In the genomic region with DNA sequence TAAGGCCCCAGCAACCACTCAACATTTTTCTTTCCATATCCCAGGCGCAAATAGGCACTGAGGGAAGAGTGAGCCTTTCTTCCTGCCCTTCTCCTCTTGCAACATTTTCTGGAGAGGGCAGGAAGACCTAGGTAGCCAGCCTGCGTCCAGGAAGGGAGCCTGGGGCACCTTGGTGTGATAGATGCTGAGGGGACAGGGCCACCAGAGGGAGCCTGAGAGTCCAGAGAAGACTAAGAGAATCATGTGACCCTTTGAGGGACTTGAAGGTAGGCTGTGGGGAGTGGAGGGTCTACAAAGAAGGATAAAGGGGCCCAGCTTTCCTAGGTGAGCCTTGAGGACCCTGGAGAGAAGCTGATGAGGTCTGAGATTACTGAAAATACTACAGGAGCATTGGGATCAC, we compare ENCODE assay signal across 1 cellular context.
TF ChIP-seq lines count a peak whose summit lies in the region.

No MANE protein-coding gene starts in this region.

TF ChIP-seq in K562, 482 proteins besides CTCF, POLR2A, EP300 and RAD21 (continued from another document):
- TF ChIP-seq, protein P1, sequence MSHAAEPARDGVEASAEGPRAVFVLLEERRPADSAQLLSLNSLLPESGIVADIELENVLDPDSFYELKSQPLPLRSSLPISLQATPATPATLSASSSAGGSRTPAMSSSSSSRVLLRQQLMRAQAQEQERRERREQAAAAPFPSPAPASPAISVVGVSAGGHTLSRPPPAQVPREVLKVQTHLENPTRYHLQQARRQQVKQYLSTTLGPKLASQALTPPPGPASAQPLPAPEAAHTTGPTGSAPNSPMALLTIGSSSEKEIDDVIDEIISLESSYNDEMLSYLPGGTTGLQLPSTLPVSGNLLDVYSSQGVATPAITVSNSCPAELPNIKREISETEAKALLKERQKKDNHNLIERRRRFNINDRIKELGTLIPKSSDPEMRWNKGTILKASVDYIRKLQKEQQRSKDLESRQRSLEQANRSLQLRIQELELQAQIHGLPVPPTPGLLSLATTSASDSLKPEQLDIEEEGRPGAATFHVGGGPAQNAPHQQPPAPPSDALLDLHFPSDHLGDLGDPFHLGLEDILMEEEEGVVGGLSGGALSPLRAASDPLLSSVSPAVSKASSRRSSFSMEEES (CRISPR knock-in tag; IDR thresholded peaks at IDR 0.05), result peak; percentile 36; the same call in 1 of the 2 replicates
- TF ChIP-seq, protein P2, sequence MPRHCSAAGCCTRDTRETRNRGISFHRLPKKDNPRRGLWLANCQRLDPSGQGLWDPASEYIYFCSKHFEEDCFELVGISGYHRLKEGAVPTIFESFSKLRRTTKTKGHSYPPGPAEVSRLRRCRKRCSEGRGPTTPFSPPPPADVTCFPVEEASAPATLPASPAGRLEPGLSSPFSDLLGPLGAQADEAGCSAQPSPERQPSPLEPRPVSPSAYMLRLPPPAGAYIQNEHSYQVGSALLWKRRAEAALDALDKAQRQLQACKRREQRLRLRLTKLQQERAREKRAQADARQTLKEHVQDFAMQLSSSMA (CRISPR knock-in tag; IDR thresholded peaks at IDR 0.05), result no peak
- TF ChIP-seq KLF6 (CRISPR knock-in tag; IDR thresholded peaks at IDR 0.05; ENCODE audit: borderline replicate concordance), result no peak
- TF ChIP-seq, protein P3, sequence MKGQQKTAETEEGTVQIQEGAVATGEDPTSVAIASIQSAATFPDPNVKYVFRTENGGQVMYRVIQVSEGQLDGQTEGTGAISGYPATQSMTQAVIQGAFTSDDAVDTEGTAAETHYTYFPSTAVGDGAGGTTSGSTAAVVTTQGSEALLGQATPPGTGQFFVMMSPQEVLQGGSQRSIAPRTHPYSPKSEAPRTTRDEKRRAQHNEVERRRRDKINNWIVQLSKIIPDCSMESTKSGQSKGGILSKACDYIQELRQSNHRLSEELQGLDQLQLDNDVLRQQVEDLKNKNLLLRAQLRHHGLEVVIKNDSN (CRISPR knock-in tag; IDR thresholded peaks at IDR 0.05), result 0 out of 2 replicates have a peak, but pooled peaks have one; percentile 10
- TF ChIP-seq, protein P4, sequence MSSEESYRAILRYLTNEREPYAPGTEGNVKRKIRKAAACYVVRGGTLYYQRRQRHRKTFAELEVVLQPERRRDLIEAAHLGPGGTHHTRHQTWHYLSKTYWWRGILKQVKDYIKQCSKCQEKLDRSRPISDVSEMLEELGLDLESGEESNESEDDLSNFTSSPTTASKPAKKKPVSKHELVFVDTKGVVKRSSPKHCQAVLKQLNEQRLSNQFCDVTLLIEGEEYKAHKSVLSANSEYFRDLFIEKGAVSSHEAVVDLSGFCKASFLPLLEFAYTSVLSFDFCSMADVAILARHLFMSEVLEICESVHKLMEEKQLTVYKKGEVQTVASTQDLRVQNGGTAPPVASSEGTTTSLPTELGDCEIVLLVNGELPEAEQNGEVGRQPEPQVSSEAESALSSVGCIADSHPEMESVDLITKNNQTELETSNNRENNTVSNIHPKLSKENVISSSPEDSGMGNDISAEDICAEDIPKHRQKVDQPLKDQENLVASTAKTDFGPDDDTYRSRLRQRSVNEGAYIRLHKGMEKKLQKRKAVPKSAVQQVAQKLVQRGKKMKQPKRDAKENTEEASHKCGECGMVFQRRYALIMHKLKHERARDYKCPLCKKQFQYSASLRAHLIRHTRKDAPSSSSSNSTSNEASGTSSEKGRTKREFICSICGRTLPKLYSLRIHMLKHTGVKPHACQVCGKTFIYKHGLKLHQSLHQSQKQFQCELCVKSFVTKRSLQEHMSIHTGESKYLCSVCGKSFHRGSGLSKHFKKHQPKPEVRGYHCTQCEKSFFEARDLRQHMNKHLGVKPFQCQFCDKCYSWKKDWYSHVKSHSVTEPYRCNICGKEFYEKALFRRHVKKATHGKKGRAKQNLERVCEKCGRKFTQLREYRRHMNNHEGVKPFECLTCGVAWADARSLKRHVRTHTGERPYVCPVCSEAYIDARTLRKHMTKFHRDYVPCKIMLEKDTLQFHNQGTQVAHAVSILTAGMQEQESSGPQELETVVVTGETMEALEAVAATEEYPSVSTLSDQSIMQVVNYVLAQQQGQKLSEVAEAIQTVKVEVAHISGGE (CRISPR knock-in tag; IDR thresholded peaks at IDR 0.05), result no peak
- TF ChIP-seq, protein P5, sequence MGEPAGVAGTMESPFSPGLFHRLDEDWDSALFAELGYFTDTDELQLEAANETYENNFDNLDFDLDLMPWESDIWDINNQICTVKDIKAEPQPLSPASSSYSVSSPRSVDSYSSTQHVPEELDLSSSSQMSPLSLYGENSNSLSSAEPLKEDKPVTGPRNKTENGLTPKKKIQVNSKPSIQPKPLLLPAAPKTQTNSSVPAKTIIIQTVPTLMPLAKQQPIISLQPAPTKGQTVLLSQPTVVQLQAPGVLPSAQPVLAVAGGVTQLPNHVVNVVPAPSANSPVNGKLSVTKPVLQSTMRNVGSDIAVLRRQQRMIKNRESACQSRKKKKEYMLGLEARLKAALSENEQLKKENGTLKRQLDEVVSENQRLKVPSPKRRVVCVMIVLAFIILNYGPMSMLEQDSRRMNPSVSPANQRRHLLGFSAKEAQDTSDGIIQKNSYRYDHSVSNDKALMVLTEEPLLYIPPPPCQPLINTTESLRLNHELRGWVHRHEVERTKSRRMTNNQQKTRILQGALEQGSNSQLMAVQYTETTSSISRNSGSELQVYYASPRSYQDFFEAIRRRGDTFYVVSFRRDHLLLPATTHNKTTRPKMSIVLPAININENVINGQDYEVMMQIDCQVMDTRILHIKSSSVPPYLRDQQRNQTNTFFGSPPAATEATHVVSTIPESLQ (CRISPR knock-in tag; IDR thresholded peaks at IDR 0.05), result no peak
- TF ChIP-seq, protein P6, sequence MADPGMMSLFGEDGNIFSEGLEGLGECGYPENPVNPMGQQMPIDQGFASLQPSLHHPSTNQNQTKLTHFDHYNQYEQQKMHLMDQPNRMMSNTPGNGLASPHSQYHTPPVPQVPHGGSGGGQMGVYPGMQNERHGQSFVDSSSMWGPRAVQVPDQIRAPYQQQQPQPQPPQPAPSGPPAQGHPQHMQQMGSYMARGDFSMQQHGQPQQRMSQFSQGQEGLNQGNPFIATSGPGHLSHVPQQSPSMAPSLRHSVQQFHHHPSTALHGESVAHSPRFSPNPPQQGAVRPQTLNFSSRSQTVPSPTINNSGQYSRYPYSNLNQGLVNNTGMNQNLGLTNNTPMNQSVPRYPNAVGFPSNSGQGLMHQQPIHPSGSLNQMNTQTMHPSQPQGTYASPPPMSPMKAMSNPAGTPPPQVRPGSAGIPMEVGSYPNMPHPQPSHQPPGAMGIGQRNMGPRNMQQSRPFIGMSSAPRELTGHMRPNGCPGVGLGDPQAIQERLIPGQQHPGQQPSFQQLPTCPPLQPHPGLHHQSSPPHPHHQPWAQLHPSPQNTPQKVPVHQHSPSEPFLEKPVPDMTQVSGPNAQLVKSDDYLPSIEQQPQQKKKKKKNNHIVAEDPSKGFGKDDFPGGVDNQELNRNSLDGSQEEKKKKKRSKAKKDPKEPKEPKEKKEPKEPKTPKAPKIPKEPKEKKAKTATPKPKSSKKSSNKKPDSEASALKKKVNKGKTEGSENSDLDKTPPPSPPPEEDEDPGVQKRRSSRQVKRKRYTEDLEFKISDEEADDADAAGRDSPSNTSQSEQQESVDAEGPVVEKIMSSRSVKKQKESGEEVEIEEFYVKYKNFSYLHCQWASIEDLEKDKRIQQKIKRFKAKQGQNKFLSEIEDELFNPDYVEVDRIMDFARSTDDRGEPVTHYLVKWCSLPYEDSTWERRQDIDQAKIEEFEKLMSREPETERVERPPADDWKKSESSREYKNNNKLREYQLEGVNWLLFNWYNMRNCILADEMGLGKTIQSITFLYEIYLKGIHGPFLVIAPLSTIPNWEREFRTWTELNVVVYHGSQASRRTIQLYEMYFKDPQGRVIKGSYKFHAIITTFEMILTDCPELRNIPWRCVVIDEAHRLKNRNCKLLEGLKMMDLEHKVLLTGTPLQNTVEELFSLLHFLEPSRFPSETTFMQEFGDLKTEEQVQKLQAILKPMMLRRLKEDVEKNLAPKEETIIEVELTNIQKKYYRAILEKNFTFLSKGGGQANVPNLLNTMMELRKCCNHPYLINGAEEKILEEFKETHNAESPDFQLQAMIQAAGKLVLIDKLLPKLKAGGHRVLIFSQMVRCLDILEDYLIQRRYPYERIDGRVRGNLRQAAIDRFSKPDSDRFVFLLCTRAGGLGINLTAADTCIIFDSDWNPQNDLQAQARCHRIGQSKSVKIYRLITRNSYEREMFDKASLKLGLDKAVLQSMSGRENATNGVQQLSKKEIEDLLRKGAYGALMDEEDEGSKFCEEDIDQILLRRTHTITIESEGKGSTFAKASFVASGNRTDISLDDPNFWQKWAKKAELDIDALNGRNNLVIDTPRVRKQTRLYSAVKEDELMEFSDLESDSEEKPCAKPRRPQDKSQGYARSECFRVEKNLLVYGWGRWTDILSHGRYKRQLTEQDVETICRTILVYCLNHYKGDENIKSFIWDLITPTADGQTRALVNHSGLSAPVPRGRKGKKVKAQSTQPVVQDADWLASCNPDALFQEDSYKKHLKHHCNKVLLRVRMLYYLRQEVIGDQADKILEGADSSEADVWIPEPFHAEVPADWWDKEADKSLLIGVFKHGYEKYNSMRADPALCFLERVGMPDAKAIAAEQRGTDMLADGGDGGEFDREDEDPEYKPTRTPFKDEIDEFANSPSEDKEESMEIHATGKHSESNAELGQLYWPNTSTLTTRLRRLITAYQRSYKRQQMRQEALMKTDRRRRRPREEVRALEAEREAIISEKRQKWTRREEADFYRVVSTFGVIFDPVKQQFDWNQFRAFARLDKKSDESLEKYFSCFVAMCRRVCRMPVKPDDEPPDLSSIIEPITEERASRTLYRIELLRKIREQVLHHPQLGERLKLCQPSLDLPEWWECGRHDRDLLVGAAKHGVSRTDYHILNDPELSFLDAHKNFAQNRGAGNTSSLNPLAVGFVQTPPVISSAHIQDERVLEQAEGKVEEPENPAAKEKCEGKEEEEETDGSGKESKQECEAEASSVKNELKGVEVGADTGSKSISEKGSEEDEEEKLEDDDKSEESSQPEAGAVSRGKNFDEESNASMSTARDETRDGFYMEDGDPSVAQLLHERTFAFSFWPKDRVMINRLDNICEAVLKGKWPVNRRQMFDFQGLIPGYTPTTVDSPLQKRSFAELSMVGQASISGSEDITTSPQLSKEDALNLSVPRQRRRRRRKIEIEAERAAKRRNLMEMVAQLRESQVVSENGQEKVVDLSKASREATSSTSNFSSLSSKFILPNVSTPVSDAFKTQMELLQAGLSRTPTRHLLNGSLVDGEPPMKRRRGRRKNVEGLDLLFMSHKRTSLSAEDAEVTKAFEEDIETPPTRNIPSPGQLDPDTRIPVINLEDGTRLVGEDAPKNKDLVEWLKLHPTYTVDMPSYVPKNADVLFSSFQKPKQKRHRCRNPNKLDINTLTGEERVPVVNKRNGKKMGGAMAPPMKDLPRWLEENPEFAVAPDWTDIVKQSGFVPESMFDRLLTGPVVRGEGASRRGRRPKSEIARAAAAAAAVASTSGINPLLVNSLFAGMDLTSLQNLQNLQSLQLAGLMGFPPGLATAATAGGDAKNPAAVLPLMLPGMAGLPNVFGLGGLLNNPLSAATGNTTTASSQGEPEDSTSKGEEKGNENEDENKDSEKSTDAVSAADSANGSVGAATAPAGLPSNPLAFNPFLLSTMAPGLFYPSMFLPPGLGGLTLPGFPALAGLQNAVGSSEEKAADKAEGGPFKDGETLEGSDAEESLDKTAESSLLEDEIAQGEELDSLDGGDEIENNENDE (IDR thresholded peaks at IDR 0.05; ENCODE audit: low read depth, low read length), result no peak
